Comparison of ENCODE assay signal across 10 cellular contexts in genomic region chr10:15715619-15716227, GRCh38. TPM values are rescaled to one million over a fixed set of nuclear protein-coding genes. Genes with fewer than 3 reads are reported as not detected.
A peak's percentile ranks its signal among the peaks of the same experiment; 100 is the strongest.
DNase-seq lines count a peak whose midpoint lies in the region; ATAC-seq and TF ChIP-seq lines count a peak whose summit lies in the region.
"Had no signal": no experiment of that assay in that cellular context is flagged by ENCODE, and none has a peak within 500 bp of the region (broad histone marks: within the 10 kb centered on the region; RNA-seq: fewer than 3 reads in every experiment).

No MANE protein-coding gene starts in this region.

- H3K4me3 ChIP-seq in A673 (ENCODE audit: low read depth, low read length, poor library complexity, severe bottlenecking) (no peak overlapping the region), H7 (ENCODE audit: insufficient read depth, low read depth, low read length) (no peak overlapping the region), astrocyte of the spinal cord (ENCODE audit: low read depth, low read length) (no peak overlapping the region)

- H3K36me3 ChIP-seq in A673 (ENCODE audit: insufficient read depth, low read length, poor library complexity, severe bottlenecking) (no peaks in the 10 kb centered on the region), H7 (replicated peaks; ENCODE audit: control insufficient read depth, insufficient read depth, low read length) (no peaks in the 10 kb centered on the region)

- BruUV-seq in A673 (replicated peaks; lab: Mats Ljungman, UMichigan), result no TSS peak

- peaks cover 58% of the 10 kb centered on the region for H3K27me3 ChIP-seq in A673 (replicated peaks; ENCODE audit: insufficient read depth, low read depth, low read length, poor library complexity)
- peaks cover 29% of the 10 kb centered on the region for H3K27me3 ChIP-seq in H7 (ENCODE audit: control insufficient read depth, insufficient read depth, low read length)

- DNase-seq in A673 (ENCODE audit: low spot score) (peak; percentile 35), H7 (peak; percentile 40), astrocyte of the spinal cord (ENCODE audit: low read depth, low spot score) (peak; percentile 35), left colon (no peak), NCI-H1092 treated with DMSO at 0.1 percent for 48 hours (lab: John Stamatoyannopoulos, UW) (no peak), 8988T (no peak), NOMO-1 (lab: John Stamatoyannopoulos, UW; ENCODE audit: unreplicated experiment in 2 of 2) (no peak)
- DNase-seq: DMS79 treated with DMSO at 0.1 percent for 48 hours, left cardiac atrium had no signal

- CTCF ChIA-PET in A673 (lab: Charles Lee), result interaction anchor here (0.6 to 1.8 kb wide), 3 partner anchors 10 to 130 kb away, joined by 3 to 15 read pairs (median 5); no protein-coding TSS in a partner anchor

- peak; percentile 62 for TF ChIP-seq CTCF in A673 (conservative IDR thresholded peaks at IDR 0.05; ENCODE audit: low read depth, low read length)
- TF ChIP-seq CTCF in astrocyte of the spinal cord (IDR thresholded peaks at IDR 0.05; ENCODE audit: low read depth, low read length), result peak; percentile 50

- no peaks in the 10 kb centered on the region for H3K4me1 ChIP-seq in A673 (ENCODE audit: insufficient read depth, low read length, poor library complexity, severe bottlenecking)

- intact Hi-C loops in A673 (cut with micrococcal nuclease; ENCODE audit: unreplicated experiment) (loop anchor here (1.0 to 5.0 kb wide), 2 partner anchors 68 to 281 kb away; no protein-coding TSS in a partner anchor), left colon (cut with DNase I, micrococcal nuclease) (loop anchor here in 1 of 2 donors (5.0 kb wide), 1 partner anchor 283 kb away; no protein-coding TSS in a partner anchor)

- no peak overlapping the region for H3K27ac ChIP-seq in A673 (ENCODE audit: low read depth, low read length, poor library complexity, severe bottlenecking)

- no peaks in the 10 kb centered on the region for H3K9me3 ChIP-seq in A673 (ENCODE audit: low read depth, low read length, poor library complexity, severe bottlenecking)

- ATAC-seq in left colon, result peak; percentile 49
- no peak for ATAC-seq in HG02678 (IDR thresholded peaks at IDR 0.05; ENCODE audit: unreplicated experiment)
- ATAC-seq: left cardiac atrium had no signal

- POLR2A ChIA-PET in A673 (lab: Charles Lee; ENCODE audit: low non-redundant PET), result no interaction called here

- in situ Hi-C loops in astrocyte of the spinal cord (cut with HindIII; ENCODE audit: low sequenced_read_pairs), result no loop called here

RNA-seq across cellular contexts. Expression of gene ITGA8, which starts 4.0 kb away (rescaled TPM):
- 0.07 TPM in 1 of 2 replicates, not detected in the other for total RNA-seq in A673 (2021)
- total RNA-seq in H7 (2014; rRNA removed; shearing (Covaris generic)), result 0.03 TPM in 1 of 2 replicates, not detected in the other
- total RNA-seq in left colon, result 1 to 10 TPM; 2.6 to 6.1 TPM

Comparison
In these comparisons a context has a peak if more than half of its experiments do, and no peak if none do; other contexts are left out.
1. DNase-seq: peak in A673 (single experiment), H7 (single experiment) and astrocyte of the spinal cord (single experiment); none in left colon (0 of 2), NCI-H1092 treated with DMSO at 0.1 percent for 48 hours (single experiment), 8988T (single experiment) and NOMO-1 (0 of 2).